28 cellular contexts compared by ENCODE assay signal in genomic region chr14:36583242-36584166, GRCh38. TPM values are rescaled to one million over a fixed set of nuclear protein-coding genes. Genes with fewer than 3 reads are reported as not detected.
DNase-seq lines count a peak whose midpoint lies in the region; ATAC-seq, FAIRE-seq and TF ChIP-seq lines count a peak whose summit lies in the region.
"Had no signal": no experiment of that assay in that cellular context is flagged by ENCODE, and none has a peak within 500 bp of the region (broad histone marks: within the 10 kb centered on the region; RNA-seq: fewer than 3 reads in every experiment).

No MANE protein-coding gene starts in this region.

- peaks cover 100% of the 10 kb centered on the region for H3K27me3 ChIP-seq in GM23338 (ENCODE audit: insufficient read depth)
- H3K27me3 ChIP-seq in endothelial cell of umbilical vein (ENCODE audit: control insufficient read depth in 2 of 2, insufficient read depth in 2 of 2, low read length in 2 of 2) = peaks cover 63 to 88% of the 10 kb centered on the region in 2 experiments
- peaks cover 7% of the 10 kb centered on the region for H3K27me3 ChIP-seq in parathyroid adenoma (ENCODE audit: control insufficient read depth, insufficient read depth, low read length)
- H3K27me3 ChIP-seq: ovary, SJCRH30 had no signal

- H3K36me3 Mint-ChIP-seq in GM23338 (ENCODE audit: low read depth) = no peaks in the 10 kb centered on the region
- H3K36me3 Mint-ChIP-seq: activated naive CD8-positive, alpha-beta T cell treated with anti-CD3 and anti-CD28 coated beads for 36 hours; stimulated activated effector memory CD8-positive, alpha-beta T cell treated with anti-CD3 and anti-CD28 coated beads, Interleukin-12 subunit alpha, Interleukin-12 subunit beta, amount 100 ng/mL, for 72 hours had no signal

- H4K20me1 ChIP-seq in GM23338 (replicated peaks; ENCODE audit: insufficient read depth) (peaks cover 19% of the 10 kb centered on the region), endothelial cell of umbilical vein (replicated peaks; ENCODE audit: control insufficient read depth, extremely low read depth, insufficient read depth, low read length) (no peaks in the 10 kb centered on the region)

- intact Hi-C loops in endothelial cell of umbilical vein (cut with micrococcal nuclease) = no loop called here

- H3K27ac ChIP-seq in GM23338 (ENCODE audit: low read depth) (no peak overlapping the region), endothelial cell of umbilical vein (ENCODE audit: insufficient read depth, low read depth, low read length) (no peak overlapping the region), parathyroid adenoma (no peak overlapping the region)
- H3K27ac ChIP-seq: gastroesophageal sphincter, ovary, SJCRH30 had no signal

- no peak for TF ChIP-seq POLR2A in endothelial cell of umbilical vein (IDR thresholded peaks at IDR 0.05; ENCODE audit: low read depth, low read length)

- peak overlapping the region; percentile 54 for H3K4me3 Mint-ChIP-seq in GM23338
- H3K4me3 Mint-ChIP-seq: activated CD8-positive, alpha-beta T cell treated with anti-CD3 and anti-CD28 coated beads, Interleukin-2, amount 10 ng/mL, durations not matched to agents 7 days and 5 days; activated naive CD8-positive, alpha-beta T cell treated with anti-CD3 and anti-CD28 coated beads for 36 hours; stimulated activated effector memory CD8-positive, alpha-beta T cell treated with anti-CD3 and anti-CD28 coated beads, Interleukin-12 subunit alpha, Interleukin-12 subunit beta, amount 100 ng/mL, for 72 hours had no signal

- H3K27ac Mint-ChIP-seq in GM23338 = no peak overlapping the region
- H3K27ac Mint-ChIP-seq: activated CD8-positive, alpha-beta T cell treated with anti-CD3 and anti-CD28 coated beads, Interleukin-2, amount 10 ng/mL, durations not matched to agents 7 days and 5 days; activated naive CD8-positive, alpha-beta T cell treated with anti-CD3 and anti-CD28 coated beads for 36 hours; stimulated activated effector memory CD8-positive, alpha-beta T cell treated with anti-CD3 and anti-CD28 coated beads, Interleukin-12 subunit alpha, Interleukin-12 subunit beta, amount 100 ng/mL, for 72 hours had no signal

- H3F3A ChIP-seq in GM23338 (replicated peaks; ENCODE audit: low read depth) = peaks cover 23% of the 10 kb centered on the region

- H3K4me3 ChIP-seq in GM23338 (peak overlapping the region; percentile 58), endothelial cell of umbilical vein (replicated peaks in 1 of 3; ENCODE audit: insufficient read depth in 1 of 3, low read depth in 1 of 3, low read length in 3 of 3) (no peak overlapping the region), parathyroid adenoma (ENCODE audit: low read depth, low read length) (no peak overlapping the region)
- H3K4me3 ChIP-seq: GM12878, ovary, SJCRH30 had no signal

- no peaks in the 10 kb centered on the region for H3K9me3 ChIP-seq in endothelial cell of umbilical vein (replicated peaks; ENCODE audit: control insufficient read depth, insufficient read depth, low read length)
- no peaks in the 10 kb centered on the region for H3K9me3 ChIP-seq in parathyroid adenoma (ENCODE audit: control insufficient read depth, low read length)
- H3K9me3 ChIP-seq: gastroesophageal sphincter, ovary, SJCRH30 had no signal

- H3K4me1 Mint-ChIP-seq in GM23338 = peaks cover 23% of the 10 kb centered on the region
- H3K4me1 Mint-ChIP-seq: stimulated activated effector memory CD8-positive, alpha-beta T cell treated with anti-CD3 and anti-CD28 coated beads, Interleukin-12 subunit alpha, Interleukin-12 subunit beta, amount 100 ng/mL, for 72 hours had no signal

- in situ Hi-C loops in GM13976 (cut with MboI; ENCODE audit: low sequenced_read_pairs, unreplicated experiment) = no loop called here

- TF ChIP-seq CTCF in GM13976 (IDR thresholded peaks at IDR 0.05; ENCODE audit: borderline replicate concordance, control extremely low read depth, extremely low read depth, insufficient read depth, missing control alignments) (no peak), GM23338 (conservative IDR thresholded peaks at IDR 0.05; ENCODE audit: low read depth in 2 of 2) (no peak), endothelial cell of umbilical vein (IDR thresholded peaks at IDR 0.05; ENCODE audit: extremely low read depth in 1 of 2, insufficient read depth in 1 of 2, low read depth in 1 of 2, low read length in 2 of 2) (no peak), parathyroid adenoma (IDR thresholded peaks at IDR 0.05) (no peak)

- no peak for FAIRE-seq in endothelial cell of umbilical vein (lab: Jason Lieb, UNC)
- FAIRE-seq: astrocyte, endometrium, GM12878, H54 had no signal

- H3K9me3 Mint-ChIP-seq in GM23338 = no peaks in the 10 kb centered on the region
- H3K9me3 Mint-ChIP-seq: activated naive CD8-positive, alpha-beta T cell treated with anti-CD3 and anti-CD28 coated beads for 36 hours; stimulated activated effector memory CD8-positive, alpha-beta T cell treated with anti-CD3 and anti-CD28 coated beads, Interleukin-12 subunit alpha, Interleukin-12 subunit beta, amount 100 ng/mL, for 72 hours had no signal

- H3K9ac ChIP-seq in endothelial cell of umbilical vein (replicated peaks; ENCODE audit: extremely low read depth, insufficient read depth, low read length) (no peak overlapping the region), parathyroid adenoma (no peak overlapping the region)

- H3K27me3 Mint-ChIP-seq in GM23338 (ENCODE audit: insufficient read depth, low read depth, poor library complexity) = peaks cover 75% of the 10 kb centered on the region

- DNase-seq in GM13976 (ENCODE audit: low spot score) (peak; percentile 18), GM23338 (ENCODE audit: low spot score) (peak; percentile 57), endothelial cell of umbilical vein (ENCODE audit: low read depth, low spot score) (no peak), NCI-H1417 (lab: John Stamatoyannopoulos, UW) (no peak), NCI-H774 (lab: John Stamatoyannopoulos, UW) (no peak)
- DNase-seq: activated CD8-positive, alpha-beta T cell treated with anti-CD3 and anti-CD28 coated beads, Interleukin-2, amount 10 ng/mL, durations not matched to agents 7 days and 5 days; activated effector memory CD4-positive, alpha-beta T cell treated with Interleukin-2 at 50 U/mL for 16 hours; activated naive CD8-positive, alpha-beta T cell treated with anti-CD3 and anti-CD28 coated beads for 36 hours; C1 segment of cervical spinal cord; dermis blood vessel endothelial cell; hippocampal formation; KBM-7; NCI-H2029; ovary; SJCRH30; stimulated activated CD4-positive, alpha-beta T cell treated with anti-CD3 and anti-CD28 coated beads, Interleukin-4, amount 100 ng/mL, for 24 hours; T-helper 1 cell had no signal

- peak overlapping the region; percentile 83 for H3K4me2 ChIP-seq in GM23338
- H3K4me2 ChIP-seq in endothelial cell of umbilical vein (ENCODE audit: insufficient read depth, low read length) = no peak overlapping the region
- H3K4me2 ChIP-seq in parathyroid adenoma (ENCODE audit: low read length) = no peak overlapping the region

- H3K36me3 ChIP-seq in GM23338 (ENCODE audit: insufficient read depth) = no peaks in the 10 kb centered on the region
- no peaks in the 10 kb centered on the region for H3K36me3 ChIP-seq in endothelial cell of umbilical vein (ENCODE audit: control insufficient read depth in 2 of 2, extremely low read depth in 1 of 2, insufficient read depth in 2 of 2, low read length in 2 of 2)
- no peaks in the 10 kb centered on the region for H3K36me3 ChIP-seq in parathyroid adenoma (ENCODE audit: control insufficient read depth, insufficient read depth, low read length)
- H3K36me3 ChIP-seq: gastroesophageal sphincter, ovary, SJCRH30 had no signal

- ATAC-seq in GM23338 (peak; percentile 13), HG03520 (IDR thresholded peaks at IDR 0.05; ENCODE audit: unreplicated experiment) (no peak)
- ATAC-seq: activated CD8-positive, alpha-beta T cell treated with anti-CD3 and anti-CD28 coated beads, Interleukin-2, amount 10 ng/mL, durations not matched to agents 7 days and 5 days; gastroesophageal sphincter; GM12878; sciatic nerve; stimulated activated effector memory CD8-positive, alpha-beta T cell treated with anti-CD3 and anti-CD28 coated beads, Interleukin-12 subunit alpha, Interleukin-12 subunit beta, amount 100 ng/mL, for 72 hours had no signal

- H3K79me2 ChIP-seq in GM23338 (replicated peaks; ENCODE audit: insufficient read depth) (no peaks in the 10 kb centered on the region), endothelial cell of umbilical vein (ENCODE audit: control insufficient read depth, insufficient read depth, low read length) (no peaks in the 10 kb centered on the region), parathyroid adenoma (no peaks in the 10 kb centered on the region)

- H3K4me1 ChIP-seq in GM23338 (ENCODE audit: insufficient read depth) = peaks cover 50% of the 10 kb centered on the region
- H3K4me1 ChIP-seq in endothelial cell of umbilical vein (ENCODE audit: control insufficient read depth, extremely low read depth, insufficient read depth, low read length) = peaks cover 5% of the 10 kb centered on the region
- no peaks in the 10 kb centered on the region for H3K4me1 ChIP-seq in parathyroid adenoma
- H3K4me1 ChIP-seq: SJCRH30 had no signal

- CTCF ChIA-PET in endothelial cell of umbilical vein (lab: Charles Lee) = interaction anchor here (0.7 to 1.4 kb wide), 3 partner anchors 21 to 514 kb away, joined by 3 read pairs; no protein-coding TSS in a partner anchor

- no peaks in the 10 kb centered on the region for H3K9me1 ChIP-seq in endothelial cell of umbilical vein (replicated peaks; ENCODE audit: control insufficient read depth, extremely low read depth, insufficient read depth, low read length)

- no peaks in the 10 kb centered on the region for H3K9me2 ChIP-seq in GM23338 (ENCODE audit: insufficient read depth)

- H2AFZ ChIP-seq in GM23338 (peak overlapping the region; percentile 69), endothelial cell of umbilical vein (ENCODE audit: low read depth, low read length) (no peak overlapping the region), parathyroid adenoma (peak overlapping the region; percentile 66)

- BruUV-seq in endothelial cell of umbilical vein (replicated peaks; lab: Mats Ljungman, UMichigan) = no TSS peak

- dilution Hi-C loops in endothelial cell of umbilical vein (cut with MboI; ENCODE audit: extremely low pct_ligation_motif_present, low sequenced_read_pairs) = no loop called here

- POLR2A ChIA-PET in endothelial cell of umbilical vein (lab: Charles Lee) = no interaction called here

TF ChIP-seq in endothelial cell of umbilical vein, 7 proteins besides CTCF, POLR2A, EP300 and RAD21 (continues in another document):
- no peak for TF ChIP-seq MYC (IDR thresholded peaks at IDR 0.05; ENCODE audit: low read depth, low read length)

RNA-seq across cellular contexts. Expression of gene NKX2-8, which starts 1.1 kb away (rescaled TPM):
- 0.83 TPM in 1 of 2 replicates, not detected in the other for total RNA-seq in GM23338 (2014; rRNA removed; shearing (Covaris generic))
- polyA plus RNA-seq in GM23338 (2016; fragmentation: Nextera tagmentation; extraction: Ambion mirVana) = not detected in 2 replicates
- total RNA-seq in endothelial cell of umbilical vein = not detected in 2 replicates
- polyA plus RNA-seq in endothelial cell of umbilical vein = not detected in 2 replicates
- not detected in 2 replicates for polyA plus RNA-seq in endothelial cell of umbilical vein (2011; cell fraction: cytosol; rRNA removed)
- polyA plus RNA-seq in endothelial cell of umbilical vein (2011; cell fraction: nucleus; rRNA removed) = not detected in 2 replicates
- polyA plus RNA-seq in endothelial cell of umbilical vein (2012) = not detected in 2 replicates
- polyA minus RNA-seq in endothelial cell of umbilical vein = not detected in 2 replicates
- not detected for polyA minus RNA-seq in endothelial cell of umbilical vein (2011; cell fraction: cytosol; rRNA and poly(A)+ RNA removed)
- not detected in 2 replicates for polyA minus RNA-seq in endothelial cell of umbilical vein (2011; cell fraction: nucleus; rRNA and poly(A)+ RNA removed)
- total RNA-seq: activated CD8-positive, alpha-beta T cell treated with anti-CD3 and anti-CD28 coated beads, Interleukin-2, amount 10 ng/mL, durations not matched to agents 7 days and 5 days; activated naive CD8-positive, alpha-beta T cell treated with anti-CD3 and anti-CD28 coated beads for 36 hours; astrocyte; dermis blood vessel endothelial cell; gastroesophageal sphincter; GM12878; ovary; RPMI7951; sciatic nerve; SJCRH30; ureter had no signal
- polyA plus RNA-seq: GM12878, ovary had no signal

Comparison
In these comparisons a context has a peak if more than half of its experiments do, and no peak if none do; other contexts are left out.
1. DNase-seq: peak in GM13976 (single experiment) and GM23338 (single experiment); none in endothelial cell of umbilical vein (single experiment), NCI-H1417 (0 of 3) and NCI-H774 (single experiment).